In genomic region chr17:82095777-82096708, GRCh38 we compare ENCODE assay signal across 10 cellular contexts. TPM values are rescaled to one million over a fixed set of nuclear protein-coding genes. Genes with fewer than 3 reads are reported as not detected.
DNase-seq lines count a peak whose midpoint lies in the region; ATAC-seq and TF ChIP-seq lines count a peak whose summit lies in the region.
"Had no signal": no experiment of that assay in that cellular context is flagged by ENCODE, and none has a peak within 500 bp of the region (broad histone marks: within the 10 kb centered on the region; RNA-seq: fewer than 3 reads in every experiment).

No MANE protein-coding gene starts in this region.

- peak overlapping the region; percentile 45 for H4K91ac ChIP-seq in mesenchymal stem cell (ENCODE audit: low read length)

- H2BK15ac ChIP-seq in mesenchymal stem cell (ENCODE audit: low read depth, poor library complexity, severe bottlenecking) = no peak overlapping the region

- CTCF ChIA-PET in AG04449 (lab: Yijun Ruan, JAX) = interaction anchor here (0.9 to 1.2 kb wide), 3 partner anchors 24 to 110 kb away, joined by 3 to 4 read pairs (median 3); no protein-coding TSS in a partner anchor

- H3K79me1 ChIP-seq in mesenchymal stem cell (replicated peaks; ENCODE audit: low read length, poor library complexity, severe bottlenecking) = peaks cover 31% of the 10 kb centered on the region

- in situ Hi-C loops in brain microvascular endothelial cell (cut with HindIII; ENCODE audit: low pct_ligation_motif_present, low sequenced_read_pairs) = no loop called here

- H3K4me3 ChIP-seq in AG04449 (ENCODE audit: low read depth, low read length) (peak overlapping the region; percentile 70), HUES64 (ENCODE audit: low read length) (peak overlapping the region; percentile 74), brain microvascular endothelial cell (ENCODE audit: low read depth, low read length) (peak overlapping the region; percentile 81), mesenchymal stem cell (ENCODE audit: insufficient read depth in 1 of 2, low read depth in 1 of 2, low read length in 2 of 2) (peak overlapping the region; percentile 8 to 84)

- POLR2A ChIA-PET in AG04449 (lab: Yijun Ruan, JAX) = interaction anchor here (0.7 to 1.3 kb wide), 2 partner anchors 30 to 117 kb away, joined by 3 to 4 read pairs; no protein-coding TSS in a partner anchor

- no peaks in the 10 kb centered on the region for H3K27me3 ChIP-seq in HUES64 (ENCODE audit: insufficient read depth, low read length)
- no peaks in the 10 kb centered on the region for H3K27me3 ChIP-seq in brain microvascular endothelial cell (replicated peaks)
- H3K27me3 ChIP-seq in mesenchymal stem cell (ENCODE audit: control insufficient read depth in 1 of 2, insufficient read depth in 1 of 2, low read length in 2 of 2) = no peaks in the 10 kb centered on the region

- H2BK120ac ChIP-seq in mesenchymal stem cell (ENCODE audit: low read depth, low read length) = no peak overlapping the region

- H3K23ac ChIP-seq in mesenchymal stem cell (ENCODE audit: low read length in 2 of 2) = peak overlapping the region in 1 of 2 experiments; percentile 80

- H2BK12ac ChIP-seq in mesenchymal stem cell (ENCODE audit: low read length in 2 of 2) = peak overlapping the region in 1 of 2 experiments; percentile 21

- no peaks in the 10 kb centered on the region for H3K9me3 ChIP-seq in HUES64 (ENCODE audit: insufficient read depth, low read depth, low read length)
- H3K9me3 ChIP-seq in mesenchymal stem cell (ENCODE audit: control insufficient read depth, low read length) = no peaks in the 10 kb centered on the region

- peak overlapping the region; percentile 90 for H3K4me2 ChIP-seq in mesenchymal stem cell (ENCODE audit: low read length, poor library complexity, severe bottlenecking)

- 94% methylated on average over 35 of the region's 35 CpGs for WGBS in HUES64
- WGBS in mesenchymal stem cell = 89% methylated on average over 35 of the region's 35 CpGs

- no peak overlapping the region for H2AFZ ChIP-seq in mesenchymal stem cell (ENCODE audit: low read depth, low read length)

- H4K8ac ChIP-seq in mesenchymal stem cell (ENCODE audit: low read length) = peak overlapping the region; percentile 48

- no peak for TF ChIP-seq CTCF in AG04449 (IDR thresholded peaks at IDR 0.05; ENCODE audit: insufficient read depth, low read length, missing control alignments)
- TF ChIP-seq CTCF in brain microvascular endothelial cell (IDR thresholded peaks at IDR 0.05; ENCODE audit: low read depth, low read length, missing control alignments) = no peak

- peaks cover 49% of the 10 kb centered on the region for H3K36me3 ChIP-seq in HUES64 (ENCODE audit: insufficient read depth, low read length)
- H3K36me3 ChIP-seq in brain microvascular endothelial cell (replicated peaks) = peaks cover 49% of the 10 kb centered on the region
- H3K36me3 ChIP-seq in mesenchymal stem cell (ENCODE audit: control insufficient read depth in 1 of 2, insufficient read depth in 2 of 2, low read depth in 1 of 2, low read length in 2 of 2) = peaks cover 39 to 67% of the 10 kb centered on the region in 2 experiments

- H3K9ac ChIP-seq in HUES64 (ENCODE audit: low read depth, low read length) (peak overlapping the region; percentile 90; the same call in 1 of the 2 replicates), mesenchymal stem cell (ENCODE audit: low read length) (peak overlapping the region; percentile 90)

- H3K4ac ChIP-seq in mesenchymal stem cell (ENCODE audit: low read depth in 1 of 2, low read length in 2 of 2) = no peak overlapping the region

- DNase-seq in AG04449 (ENCODE audit: low read depth, low spot score) = no peak
- DNase-seq in brain microvascular endothelial cell = no peak
- no peak for DNase-seq in mesenchymal stem cell
- no peak for DNase-seq in DMS53 (lab: John Stamatoyannopoulos, UW)
- no peak for DNase-seq in NCI-H1092 treated with DMSO at 0.1 percent for 48 hours (lab: John Stamatoyannopoulos, UW)
- DNase-seq: NCI-H187 treated with DMSO at 0.1 percent for 48 hours; stimulated activated CD4-positive, alpha-beta T cell treated with anti-CD3 and anti-CD28 coated beads, Interleukin-4, amount 100 ng/mL, for 24 hours had no signal

- H3K18ac ChIP-seq in mesenchymal stem cell (ENCODE audit: low read depth in 1 of 2, low read length in 2 of 2) = peak overlapping the region; percentile 38

- ATAC-seq in GM21367 (IDR thresholded peaks at IDR 0.05; ENCODE audit: unreplicated experiment) (no peak), GM19455 (IDR thresholded peaks at IDR 0.05; ENCODE audit: unreplicated experiment) (no peak)

- H3K27ac ChIP-seq in HUES64 (ENCODE audit: low read depth, low read length) (no peak overlapping the region), brain microvascular endothelial cell (no peak overlapping the region), mesenchymal stem cell (ENCODE audit: low read length, poor library complexity, severe bottlenecking) (no peak overlapping the region)

- H3K4me1 ChIP-seq in HUES64 (ENCODE audit: insufficient read depth, low read length) (peaks cover 7% of the 10 kb centered on the region), mesenchymal stem cell (ENCODE audit: control insufficient read depth, insufficient read depth, low read depth, low read length) (peaks cover 40% of the 10 kb centered on the region)

- H2BK5ac ChIP-seq in mesenchymal stem cell (ENCODE audit: low read depth, low read length, poor library complexity, severe bottlenecking) = no peak overlapping the region

- peak overlapping the region in 1 of 2 experiments; percentile 61 for H3K14ac ChIP-seq in mesenchymal stem cell (ENCODE audit: low read length in 2 of 2)

- no peak overlapping the region for H2AK5ac ChIP-seq in mesenchymal stem cell (ENCODE audit: low read length, severe bottlenecking)

RNA-seq across cellular contexts. Expression of gene FASN, which starts 2.0 kb away (rescaled TPM):
- polyA plus RNA-seq in HUES64 (2013, experiment 1 of 2) = 352 TPM
- polyA plus RNA-seq in HUES64 (2013, experiment 2 of 2) = 368 TPM
- 121 TPM for polyA plus RNA-seq in mesenchymal stem cell (2013, experiment 1 of 2)
- polyA plus RNA-seq in mesenchymal stem cell (2013, experiment 2 of 2) = 108 TPM

RNA-seq across cellular contexts. Expression of gene DUS1L, which starts 30.4 kb away (rescaled TPM):
- 60.5 TPM for polyA plus RNA-seq in HUES64 (2013, experiment 1 of 2)
- 61.0 TPM for polyA plus RNA-seq in HUES64 (2013, experiment 2 of 2)
- polyA plus RNA-seq in mesenchymal stem cell (2013, experiment 1 of 2) = 23.0 TPM
- 20.9 TPM for polyA plus RNA-seq in mesenchymal stem cell (2013, experiment 2 of 2)

RNA-seq across cellular contexts. Expression of gene GPS1, which starts 44.3 kb away (rescaled TPM):
- 119 TPM for polyA plus RNA-seq in HUES64 (2013, experiment 1 of 2)
- 107 TPM for polyA plus RNA-seq in HUES64 (2013, experiment 2 of 2)
- polyA plus RNA-seq in mesenchymal stem cell (2013, experiment 1 of 2) = 63.6 TPM
- 62.1 TPM for polyA plus RNA-seq in mesenchymal stem cell (2013, experiment 2 of 2)

RNA-seq across cellular contexts. Expression of gene RFNG, which starts 44.4 kb away (rescaled TPM):
- 21.6 TPM for polyA plus RNA-seq in HUES64 (2013, experiment 1 of 2)
- polyA plus RNA-seq in HUES64 (2013, experiment 2 of 2) = 23.0 TPM
- polyA plus RNA-seq in mesenchymal stem cell (2013, experiment 1 of 2) = 31.3 TPM
- 31.7 TPM for polyA plus RNA-seq in mesenchymal stem cell (2013, experiment 2 of 2)

RNA-seq across cellular contexts. Expression of gene DCXR, which starts 58.5 kb away (rescaled TPM):
- polyA plus RNA-seq in HUES64 (2013, experiment 1 of 2) = 53.5 TPM
- 64.1 TPM for polyA plus RNA-seq in HUES64 (2013, experiment 2 of 2)
- polyA plus RNA-seq in mesenchymal stem cell (2013, experiment 1 of 2) = 39.7 TPM
- 43.5 TPM for polyA plus RNA-seq in mesenchymal stem cell (2013, experiment 2 of 2)
